8 cellular contexts compared by ENCODE assay signal in the genomic region with DNA sequence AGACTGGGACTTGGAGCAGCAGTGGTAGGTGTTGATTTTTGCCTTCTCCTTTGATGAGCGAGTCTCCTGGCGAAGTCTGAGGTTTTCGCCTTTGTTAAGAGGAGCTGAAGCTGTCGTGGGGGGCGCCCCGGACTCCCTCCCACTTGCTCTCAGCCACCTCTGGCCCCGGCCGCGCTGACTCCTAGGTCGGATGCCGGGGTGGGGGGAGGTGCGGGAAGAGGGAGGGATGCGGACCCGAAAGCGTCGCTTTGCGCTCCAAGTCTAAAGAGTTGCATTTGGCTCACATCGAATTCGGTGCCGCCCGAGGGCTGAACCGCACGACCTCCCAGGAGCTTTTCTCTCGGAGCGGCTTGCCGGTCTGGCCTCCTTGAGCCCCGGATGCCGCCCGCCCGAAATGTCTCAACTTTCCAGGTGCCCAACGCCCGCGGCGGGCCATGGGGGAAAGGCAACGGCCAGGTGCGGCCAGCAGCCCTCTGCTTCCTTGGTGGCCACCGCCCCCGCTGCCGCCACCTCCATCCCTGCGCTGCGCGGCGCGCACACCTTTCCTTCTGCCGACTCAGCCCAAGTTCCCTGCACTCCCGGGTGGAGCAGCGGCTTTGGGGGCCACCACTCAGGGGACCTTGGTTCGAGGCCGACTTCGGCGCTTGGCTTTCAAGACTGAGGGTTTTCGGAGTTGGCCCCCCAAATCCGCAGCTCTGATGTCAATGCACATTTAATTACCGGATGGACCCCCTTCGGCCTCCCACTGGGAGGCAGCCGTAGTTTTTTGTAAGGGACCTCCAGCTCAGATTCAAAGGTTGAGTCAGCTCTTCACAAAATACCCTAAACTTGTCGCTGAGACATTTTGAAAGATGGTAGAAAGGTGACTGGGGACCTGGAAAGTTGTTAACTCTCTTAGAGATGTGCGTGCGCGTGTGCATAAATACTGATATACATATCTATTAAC. TPM values are rescaled to one million over a fixed set of nuclear protein-coding genes. Genes with fewer than 3 reads are reported as not detected.
A peak's percentile ranks its signal among the peaks of the same experiment; 100 is the strongest.
DNase-seq lines count a peak whose midpoint lies in the region; ATAC-seq and TF ChIP-seq lines count a peak whose summit lies in the region.

No MANE protein-coding gene starts in this region.

- H3K27me3 Mint-ChIP-seq in CD8-positive, alpha-beta memory T cell: peaks cover 14 to 17% of the 10 kb centered on the region in 2 donors
- peaks cover 2% of the 10 kb centered on the region for H3K27me3 Mint-ChIP-seq in glutamatergic neuron (ENCODE audit: unreplicated experiment)

- H3K4me1 Mint-ChIP-seq in CD8-positive, alpha-beta memory T cell: peaks cover 4 to 6% (median 6%) of the 10 kb centered on the region in 3 donors
- peaks cover 1% of the 10 kb centered on the region for H3K4me1 Mint-ChIP-seq in glutamatergic neuron (ENCODE audit: low read depth, unreplicated experiment)

- peak; percentile 28 for ATAC-seq in HG02678 (IDR thresholded peaks at IDR 0.05; ENCODE audit: unreplicated experiment)
- peak; percentile 18 for ATAC-seq in sciatic nerve
- no peak for ATAC-seq in GM21786 (IDR thresholded peaks at IDR 0.05; ENCODE audit: unreplicated experiment)
- no peak for ATAC-seq in HG03565 (IDR thresholded peaks at IDR 0.05; ENCODE audit: unreplicated experiment)

- H3K4me3 ChIP-seq in CD8-positive, alpha-beta memory T cell (ENCODE audit: low read length): peak overlapping the region; percentile 34

- POLR2A ChIA-PET in CD8-positive, alpha-beta memory T cell (lab: Charles Lee): no interaction called here

- H3K27me3 ChIP-seq in CD8-positive, alpha-beta memory T cell (ENCODE audit: insufficient read depth, low read length, poor library complexity, severe bottlenecking): peaks cover 8% of the 10 kb centered on the region

- H3K36me3 Mint-ChIP-seq in CD8-positive, alpha-beta memory T cell: no peaks in the 10 kb centered on the region
- no peaks in the 10 kb centered on the region for H3K36me3 Mint-ChIP-seq in glutamatergic neuron (ENCODE audit: unreplicated experiment)

- CTCF ChIA-PET in CD8-positive, alpha-beta memory T cell (lab: Charles Lee): no interaction called here

- H3K9me3 Mint-ChIP-seq in CD8-positive, alpha-beta memory T cell: no peaks in the 10 kb centered on the region
- H3K9me3 Mint-ChIP-seq in glutamatergic neuron (ENCODE audit: unreplicated experiment): peaks cover 9% of the 10 kb centered on the region

- DNase-seq in CD8-positive, alpha-beta memory T cell: peak in 2 of 5 donors; percentile 1 to 35
- peak; percentile 70 for DNase-seq in activated CD8-positive, alpha-beta memory T cell treated with anti-CD3 and anti-CD28 coated beads for 24 hours
- peak; percentile 42 for DNase-seq in glutamatergic neuron
- peak; percentile 59 for DNase-seq in sciatic nerve (ENCODE audit: low spot score)
- DNase-seq in Kasumi-1 (lab: John Stamatoyannopoulos, UW): no peak

- intact Hi-C loops in sciatic nerve (cut with DNase I): no loop called here

- H3K36me3 ChIP-seq in CD8-positive, alpha-beta memory T cell (ENCODE audit: insufficient read depth, low read length): no peaks in the 10 kb centered on the region

- no peak overlapping the region for H3K27ac ChIP-seq in CD8-positive, alpha-beta memory T cell (ENCODE audit: low read depth, low read length)

- H3K27ac Mint-ChIP-seq in CD8-positive, alpha-beta memory T cell: peak overlapping the region in 1 of 8 donors; percentile 92
- no peak overlapping the region for H3K27ac Mint-ChIP-seq in glutamatergic neuron (ENCODE audit: unreplicated experiment)

- H3K4me1 ChIP-seq in CD8-positive, alpha-beta memory T cell (ENCODE audit: insufficient read depth, low read length): peaks cover 9% of the 10 kb centered on the region

- peak overlapping the region; percentile 78 to 91 (median 82) for H3K4me3 Mint-ChIP-seq in CD8-positive, alpha-beta memory T cell
- peak overlapping the region; percentile 86 for H3K4me3 Mint-ChIP-seq in glutamatergic neuron (ENCODE audit: unreplicated experiment)

- no peaks in the 10 kb centered on the region for H3K9me3 ChIP-seq in CD8-positive, alpha-beta memory T cell (ENCODE audit: low read length)

- no peak for TF ChIP-seq CTCF in glutamatergic neuron (IDR thresholded peaks at IDR 0.05; ENCODE audit: partially characterized antibody, unreplicated experiment)

RNA-seq across cellular contexts. Expression of a gene that starts 1.0 kb away (rescaled TPM):
- under 1 TPM; 0.27 to 0.33 TPM for total RNA-seq in CD8-positive, alpha-beta memory T cell
- not detected for polyA plus RNA-seq in CD8-positive, alpha-beta memory T cell
- 12.2 TPM for total RNA-seq in glutamatergic neuron (ENCODE audit: unreplicated experiment)
- 7.6 TPM for total RNA-seq in sciatic nerve

Comparison
In these comparisons a context has a peak if more than half of its experiments do, and no peak if none do; other contexts are left out.
1. DNase-seq: peak in activated CD8-positive, alpha-beta memory T cell treated with anti-CD3 and anti-CD28 coated beads for 24 hours (single experiment), glutamatergic neuron (single experiment) and sciatic nerve (single experiment); none in Kasumi-1 (0 of 2).
2. ATAC-seq: peak in HG02678 (single experiment) and sciatic nerve (single experiment); none in GM21786 (single experiment) and HG03565 (single experiment).